Comparison of ENCODE assay signal across 1 cellular context in the genomic region with DNA sequence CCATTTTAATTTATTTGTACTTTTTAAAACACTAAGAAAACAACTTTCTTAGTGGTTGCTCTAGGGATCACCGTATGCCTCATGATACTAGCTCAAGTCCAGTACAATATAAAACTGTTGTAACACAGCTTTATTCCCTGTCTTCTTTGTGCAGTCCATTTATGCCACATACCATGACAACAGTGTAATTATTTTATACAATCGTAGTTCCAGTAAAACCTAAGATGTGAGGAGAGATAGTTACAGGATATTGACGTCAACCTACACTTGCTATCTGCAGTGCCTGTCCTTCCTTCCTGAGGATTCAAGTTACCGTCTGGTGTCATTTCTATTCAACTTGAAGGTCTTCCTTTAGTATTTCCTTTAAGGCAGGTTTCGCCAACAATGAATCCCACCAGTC. TPM values are rescaled to one million over a fixed set of nuclear protein-coding genes. Genes with fewer than 3 reads are reported as not detected.
"Had no signal": no experiment of that assay in that cellular context is flagged by ENCODE, and none has a peak within 500 bp of the region (broad histone marks: within the 10 kb centered on the region; RNA-seq: fewer than 3 reads in every experiment).

No MANE protein-coding gene starts in this region.

RNA-seq across cellular contexts. Expression of a gene that starts 46.4 kb away (rescaled TPM):
- total RNA-seq: HT-29 had no signal
